9 cellular contexts compared by ENCODE assay signal in genomic region chr7:27179030-27179429, GRCh38. TPM values are rescaled to one million over a fixed set of nuclear protein-coding genes. Genes with fewer than 3 reads are reported as not detected.
DNase-seq lines count a peak whose midpoint lies in the region; ATAC-seq and TF ChIP-seq lines count a peak whose summit lies in the region.
"Had no signal": no experiment of that assay in that cellular context is flagged by ENCODE, and none has a peak within 500 bp of the region (broad histone marks: within the 10 kb centered on the region; RNA-seq: fewer than 3 reads in every experiment).

No MANE protein-coding gene starts in this region.

- intact Hi-C loops in natural killer cell (cut with micrococcal nuclease), result no loop called here
- intact Hi-C loops in vagina (cut with DNase I), result no loop called here

- H3K4me1 Mint-ChIP-seq in natural killer cell treated with Interleukin-12 subunit alpha and Interleukin-12 subunit beta and Interleukin-15 and Interleukin-18, amount 100 ng/mL, for 72 hours (ENCODE audit: low read depth in 2 of 2), result peaks cover 6 to 16% of the 10 kb centered on the region in 2 donors
- H3K4me1 Mint-ChIP-seq in natural killer cell, result peaks cover 7 to 16% of the 10 kb centered on the region in 2 donors
- H3K4me1 Mint-ChIP-seq in activated naive CD8-positive, alpha-beta T cell treated with anti-CD3 and anti-CD28 coated beads for 36 hours, result peaks cover 5% of the 10 kb centered on the region

- ATAC-seq in natural killer cell treated with Interleukin-12 subunit alpha and Interleukin-12 subunit beta and Interleukin-15 and Interleukin-18, amount 100 ng/mL, for 72 hours, result no peak
- ATAC-seq in natural killer cell (no peak), omental fat pad (ENCODE audit: low FRiP score) (no peak)

- no peak for TF ChIP-seq POLR2A in vagina (IDR thresholded peaks at IDR 0.05)

- H3K9me3 ChIP-seq in vagina, result no peaks in the 10 kb centered on the region

- H3K4me3 ChIP-seq in vagina, result peak overlapping the region; percentile 56 to 64

- H3K27ac ChIP-seq in epithelial cell of prostate, result peak overlapping the region; percentile 93
- H3K27ac ChIP-seq in vagina, result peak overlapping the region; percentile 99

- peak overlapping the region; percentile 26 for H3K4me3 Mint-ChIP-seq in natural killer cell treated with Interleukin-12 subunit alpha and Interleukin-12 subunit beta and Interleukin-15 and Interleukin-18, amount 100 ng/mL, for 72 hours
- H3K4me3 Mint-ChIP-seq in natural killer cell, result no peak overlapping the region
- no peak overlapping the region for H3K4me3 Mint-ChIP-seq in activated naive CD8-positive, alpha-beta T cell treated with anti-CD3 and anti-CD28 coated beads for 36 hours
- H3K4me3 Mint-ChIP-seq: memory B cell had no signal

- H3K27ac Mint-ChIP-seq in natural killer cell treated with Interleukin-12 subunit alpha and Interleukin-12 subunit beta and Interleukin-15 and Interleukin-18, amount 100 ng/mL, for 72 hours, result no peak overlapping the region
- H3K27ac Mint-ChIP-seq in natural killer cell, result no peak overlapping the region
- H3K27ac Mint-ChIP-seq in activated naive CD8-positive, alpha-beta T cell treated with anti-CD3 and anti-CD28 coated beads for 36 hours, result no peak overlapping the region
- H3K27ac Mint-ChIP-seq: memory B cell had no signal

- H3K36me3 ChIP-seq in vagina, result no peaks in the 10 kb centered on the region

- no peak for TF ChIP-seq CTCF in natural killer cell (IDR thresholded peaks at IDR 0.05)
- no peak for TF ChIP-seq CTCF in omental fat pad (IDR thresholded peaks at IDR 0.05)
- TF ChIP-seq CTCF in vagina (IDR thresholded peaks at IDR 0.05), result no peak

- no peaks in the 10 kb centered on the region for H3K27me3 ChIP-seq in vagina

- H3K4me1 ChIP-seq in vagina, result peaks cover 73% of the 10 kb centered on the region

- DNase-seq in natural killer cell treated with Interleukin-12 subunit alpha and Interleukin-12 subunit beta and Interleukin-15 and Interleukin-18, amount 100 ng/mL, for 72 hours (ENCODE audit: low spot score), result no peak
- no peak for DNase-seq in natural killer cell
- DNase-seq in epithelial cell of prostate (ENCODE audit: low read depth, low spot score), result no peak
- peak; percentile 16 for DNase-seq in omental fat pad (ENCODE audit: low spot score)
- DNase-seq in vagina (ENCODE audit: extremely low spot score in 2 of 2), result no peak
- no peak for DNase-seq in stimulated activated CD4-positive, alpha-beta T cell treated with anti-CD3 and anti-CD28 coated beads, Interleukin-4, amount 100 ng/mL, for 4 hours
- DNase-seq in activated naive CD8-positive, alpha-beta T cell treated with anti-CD3 and anti-CD28 coated beads for 36 hours, result no peak
- no peak for DNase-seq in activated CD4-positive, CD25-positive, alpha-beta regulatory T cell (lab: John Stamatoyannopoulos, UW)

- H3K36me3 Mint-ChIP-seq in natural killer cell treated with Interleukin-12 subunit alpha and Interleukin-12 subunit beta and Interleukin-15 and Interleukin-18, amount 100 ng/mL, for 72 hours, result no peaks in the 10 kb centered on the region
- H3K36me3 Mint-ChIP-seq in natural killer cell, result peaks cover 7% of the 10 kb centered on the region
- H3K36me3 Mint-ChIP-seq in activated naive CD8-positive, alpha-beta T cell treated with anti-CD3 and anti-CD28 coated beads for 36 hours, result peaks cover 2% of the 10 kb centered on the region
- H3K36me3 Mint-ChIP-seq: memory B cell had no signal

- peaks cover 21 to 28% of the 10 kb centered on the region in 2 donors for H3K27me3 Mint-ChIP-seq in natural killer cell treated with Interleukin-12 subunit alpha and Interleukin-12 subunit beta and Interleukin-15 and Interleukin-18, amount 100 ng/mL, for 72 hours
- peaks cover 47 to 65% of the 10 kb centered on the region in 2 donors for H3K27me3 Mint-ChIP-seq in natural killer cell (ENCODE audit: low read depth in 2 of 2)
- H3K27me3 Mint-ChIP-seq in activated naive CD8-positive, alpha-beta T cell treated with anti-CD3 and anti-CD28 coated beads for 36 hours, result peaks cover 88% of the 10 kb centered on the region

- H3K9me3 Mint-ChIP-seq in natural killer cell treated with Interleukin-12 subunit alpha and Interleukin-12 subunit beta and Interleukin-15 and Interleukin-18, amount 100 ng/mL, for 72 hours, result no peaks in the 10 kb centered on the region
- H3K9me3 Mint-ChIP-seq in natural killer cell, result no peaks in the 10 kb centered on the region
- H3K9me3 Mint-ChIP-seq in activated naive CD8-positive, alpha-beta T cell treated with anti-CD3 and anti-CD28 coated beads for 36 hours, result no peaks in the 10 kb centered on the region
- H3K9me3 Mint-ChIP-seq: memory B cell had no signal

RNA-seq across cellular contexts. Expression of gene HOXA10, which starts 4.9 kb away (rescaled TPM):
- total RNA-seq in natural killer cell treated with Interleukin-12 subunit alpha and Interleukin-12 subunit beta and Interleukin-15 and Interleukin-18, amount 100 ng/mL, for 72 hours, result 1 to 10 TPM in 1 of 2 donors, under 1 TPM in 1; 0.88 to 1.3 TPM
- total RNA-seq in natural killer cell (1 to 10 TPM in 2 of 3 donors, under 1 TPM in 1; 0.82 to 3.3 (median 2.2) TPM), omental fat pad (1 to 10 TPM in 2 of 4 donors, under 1 TPM in 2; 0.56 to 1.9 (median 1.2) TPM), vagina (19.2 TPM)
- not detected for total RNA-seq in activated naive CD8-positive, alpha-beta T cell treated with anti-CD3 and anti-CD28 coated beads for 36 hours

RNA-seq across cellular contexts. Expression of gene HOXA11, which starts 6.0 kb away (rescaled TPM):
- under 1 TPM; 0.20 to 0.76 TPM for total RNA-seq in natural killer cell treated with Interleukin-12 subunit alpha and Interleukin-12 subunit beta and Interleukin-15 and Interleukin-18, amount 100 ng/mL, for 72 hours
- total RNA-seq in natural killer cell (not detected), omental fat pad (not detected), vagina (9.8 TPM)
- total RNA-seq in activated naive CD8-positive, alpha-beta T cell treated with anti-CD3 and anti-CD28 coated beads for 36 hours, result under 1 TPM in 1 of 2 experiments, not detected in 1; 0.10 TPM

RNA-seq across cellular contexts. Expression of gene HOXA9, which starts 13.7 kb away (rescaled TPM):
- 1 to 10 TPM in 1 of 2 donors, not detected in 1; 2.4 TPM for total RNA-seq in natural killer cell treated with Interleukin-12 subunit alpha and Interleukin-12 subunit beta and Interleukin-15 and Interleukin-18, amount 100 ng/mL, for 72 hours
- total RNA-seq in natural killer cell, result 1 to 10 TPM in 1 of 3 donors, under 1 TPM in 2; 0.39 to 4.6 (median 0.42) TPM
- 1 to 10 TPM in 2 of 4 donors, under 1 TPM in 1, not detected in 1; 0.19 to 2.4 (median 1.0) TPM for total RNA-seq in omental fat pad
- total RNA-seq in vagina, result 13.0 TPM
- total RNA-seq in activated naive CD8-positive, alpha-beta T cell treated with anti-CD3 and anti-CD28 coated beads for 36 hours, result not detected

RNA-seq across cellular contexts. Expression of gene HOXA13, which starts 20.9 kb away (rescaled TPM):
- not detected for total RNA-seq in natural killer cell treated with Interleukin-12 subunit alpha and Interleukin-12 subunit beta and Interleukin-15 and Interleukin-18, amount 100 ng/mL, for 72 hours
- total RNA-seq in natural killer cell, result not detected
- total RNA-seq in omental fat pad, result not detected
- total RNA-seq in vagina, result 14.5 TPM
- not detected for total RNA-seq in activated naive CD8-positive, alpha-beta T cell treated with anti-CD3 and anti-CD28 coated beads for 36 hours

RNA-seq across cellular contexts. Expression of gene HOXA7, which starts 22.6 kb away (rescaled TPM):
- total RNA-seq in natural killer cell treated with Interleukin-12 subunit alpha and Interleukin-12 subunit beta and Interleukin-15 and Interleukin-18, amount 100 ng/mL, for 72 hours, result under 1 TPM in 1 of 2 donors, not detected in 1; 0.20 TPM
- not detected for total RNA-seq in natural killer cell
- 1 to 10 TPM; 4.6 to 6.1 (median 5.3) TPM for total RNA-seq in omental fat pad
- total RNA-seq in vagina, result 23.8 TPM
- not detected for total RNA-seq in activated naive CD8-positive, alpha-beta T cell treated with anti-CD3 and anti-CD28 coated beads for 36 hours
